ENCODE assay signal across 24 cellular contexts in genomic region chr9:91065231-91066041, GRCh38.
"Had no signal": no experiment of that assay in that cellular context is flagged by ENCODE, and none has a peak within 500 bp of the region (broad histone marks: within the 10 kb centered on the region; RNA-seq: fewer than 3 reads in every experiment).

No MANE protein-coding gene starts in this region.

- H3K36me3 ChIP-seq: gastrocnemius medialis, left lung, ovary, sigmoid colon, tibial artery, upper lobe of left lung, uterus had no signal

- ATAC-seq: gastrocnemius medialis; left cardiac atrium; left lung; naive thymus-derived CD4-positive, alpha-beta T cell; stimulated activated memory B cell treated with anti-CD40 and anti-IgM and Interleukin-4, amounts not matched to agents 10 μg/mL and 1 μg/mL and 100 μg/mL, for 72 hours; stimulated activated naive CD8-positive, alpha-beta T cell treated with anti-CD3 and anti-CD28 coated beads, Interleukin-15, Interleukin-2, amounts not matched to agents 100 U/mL and 50 U/mL, for 24 hours had no signal

- DNase-seq: dorsolateral prefrontal cortex; effector CD4-positive, alpha-beta T cell; foreskin fibroblast; gastrocnemius medialis; left cardiac atrium; mesendoderm; midbrain; naive thymus-derived CD4-positive, alpha-beta T cell; nephron progenitor cell; occipital lobe; ovary; posterior cingulate gyrus; sigmoid colon; stimulated activated CD4-positive, alpha-beta T cell treated with anti-CD3 and anti-CD28 coated beads, Interleukin-2, amount 100 ng/mL, for 24 hours; stimulated activated CD4-positive, alpha-beta T cell treated with anti-CD3 and anti-CD28 coated beads, Interleukin-4, amount 100 ng/mL, for 24 hours; stimulated activated naive CD8-positive, alpha-beta T cell treated with anti-CD3 and anti-CD28 coated beads, Interleukin-15, Interleukin-2, amounts not matched to agents 100 U/mL and 50 U/mL, for 24 hours; substantia nigra; testis; tibial artery; upper lobe of left lung; uterus had no signal

- H3K27ac Mint-ChIP-seq: naive thymus-derived CD4-positive, alpha-beta T cell; nephron progenitor cell; stimulated activated memory B cell treated with anti-CD40 and anti-IgM and Interleukin-4, amounts not matched to agents 10 μg/mL and 1 μg/mL and 100 μg/mL, for 72 hours had no signal

- H2AFZ ChIP-seq: hepatocyte had no signal

- H3K4me3 Mint-ChIP-seq: naive thymus-derived CD4-positive, alpha-beta T cell; nephron progenitor cell; stimulated activated memory B cell treated with anti-CD40 and anti-IgM and Interleukin-4, amounts not matched to agents 10 μg/mL and 1 μg/mL and 100 μg/mL, for 72 hours had no signal

- H3K9me3 ChIP-seq: gastrocnemius medialis, left lung, ovary, sigmoid colon, testis, tibial artery, upper lobe of left lung, uterus had no signal

- H3K4me3 ChIP-seq: dorsolateral prefrontal cortex, gastrocnemius medialis, hepatocyte, left lung, ovary, sigmoid colon, testis, tibial artery, upper lobe of left lung, uterus had no signal

- H3K27me3 ChIP-seq: dorsolateral prefrontal cortex, gastrocnemius medialis, hepatocyte, left lung, ovary, sigmoid colon, testis, tibial artery, upper lobe of left lung, uterus had no signal

- H3K27ac ChIP-seq: dorsolateral prefrontal cortex, gastrocnemius medialis, hepatocyte, left lung, ovary, sigmoid colon, testis, tibial artery, upper lobe of left lung, uterus had no signal

- H3K4me2 ChIP-seq: hepatocyte had no signal
